Comparison of ENCODE assay signal across 2 cellular contexts in genomic region chr5:143648696-143649095, GRCh38.
TF ChIP-seq lines count a peak whose summit lies in the region.

No MANE protein-coding gene starts in this region.

TF ChIP-seq in HCT116, 20 proteins besides CTCF, POLR2A, EP300 and RAD21:
- TF ChIP-seq ZBTB33 (IDR thresholded peaks at IDR 0.05; ENCODE audit: extremely low read depth, insufficient replicate concordance, low read length) (no peak), ATF3 (IDR thresholded peaks at IDR 0.05) (no peak), TCF7L2 (IDR thresholded peaks at IDR 0.05; ENCODE audit: borderline replicate concordance, extremely low read depth, insufficient read depth, insufficient read length) (no peak), EZH2phosphoT487 (IDR thresholded peaks at IDR 0.05; ENCODE audit: borderline replicate concordance) (no peak), SP1 (IDR thresholded peaks at IDR 0.05; ENCODE audit: low read depth) (no peak), JUND (IDR thresholded peaks at IDR 0.05) (no peak), SIN3A (IDR thresholded peaks at IDR 0.05; ENCODE audit: low read depth) (no peak), REST (IDR thresholded peaks at IDR 0.05; ENCODE audit: low read depth) (no peak), ELF1 (IDR thresholded peaks at IDR 0.05; ENCODE audit: borderline replicate concordance, low read depth) (no peak), EGR1 (IDR thresholded peaks at IDR 0.05; ENCODE audit: low read depth) (no peak), ZFX (IDR thresholded peaks at IDR 0.05) (no peak), FOSL1 (IDR thresholded peaks at IDR 0.05; ENCODE audit: low read depth) (no peak), ZNF274 (IDR thresholded peaks at IDR 0.05; ENCODE audit: low read depth, low read length) (no peak), EZH2 (IDR thresholded peaks at IDR 0.05) (no peak), YY1 (IDR thresholded peaks at IDR 0.05; ENCODE audit: extremely low read depth, insufficient replicate concordance, low read depth, low read length) (no peak), MAX (IDR thresholded peaks at IDR 0.05) (no peak), CEBPB (IDR thresholded peaks at IDR 0.05; ENCODE audit: low read depth) (no peak), CBX3 (IDR thresholded peaks at IDR 0.05; ENCODE audit: low read depth) (no peak)

TF ChIP-seq in HepG2, 621 proteins besides CTCF, POLR2A, EP300 and RAD21 (continued from another document):
- TF ChIP-seq PRDM10 (CRISPR knock-in tag; IDR thresholded peaks at IDR 0.05; ENCODE audit: low read depth) (peak; percentile 70), ZNF674 (CRISPR knock-in tag; IDR thresholded peaks at IDR 0.05; ENCODE audit: low read depth) (no peak)
